ENCODE assay signal across 13 cellular contexts in the genomic region with DNA sequence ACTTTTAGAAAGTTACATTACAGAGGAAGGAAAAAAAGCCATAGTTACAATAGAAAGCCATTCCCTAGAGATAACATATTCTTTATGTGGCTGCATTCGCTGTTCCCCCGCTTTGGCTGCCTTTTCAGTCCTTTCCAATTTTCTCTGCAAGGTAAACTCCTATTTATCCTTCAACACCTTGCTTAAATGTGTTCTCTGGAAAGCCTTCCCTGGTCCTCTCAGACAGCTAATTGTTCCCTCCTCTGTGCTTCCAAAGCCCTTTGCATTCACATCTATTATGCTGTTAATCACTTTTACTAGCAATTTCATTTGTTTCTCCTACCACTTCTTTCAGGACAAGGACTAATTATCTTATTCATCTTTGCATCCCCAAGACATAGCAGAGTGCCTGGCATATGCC. TPM values are rescaled to one million over a fixed set of nuclear protein-coding genes. Genes with fewer than 3 reads are reported as not detected.
DNase-seq lines count a peak whose midpoint lies in the region; ATAC-seq and TF ChIP-seq lines count a peak whose summit lies in the region.
"Had no signal": no experiment of that assay in that cellular context is flagged by ENCODE, and none has a peak within 500 bp of the region (broad histone marks: within the 10 kb centered on the region; RNA-seq: fewer than 3 reads in every experiment).

No MANE protein-coding gene starts in this region.

- intact Hi-C loops in MCF 10A (cut with micrococcal nuclease) (no loop called here), breast epithelium (cut with DNase I; ENCODE audit: low total_unique reads) (no loop called here), colonic mucosa (cut with DNase I) (no loop called here)

- no peak for DNase-seq in MCF 10A (ENCODE audit: unreplicated experiment)
- DNase-seq in breast epithelium (ENCODE audit: low spot score in 2 of 2), result no peak
- DNase-seq in SJCRH30, result no peak
- DNase-seq in foreskin fibroblast, result no peak
- no peak for DNase-seq in smooth muscle cell (lab: John Stamatoyannopoulos, UW; ENCODE audit: unreplicated experiment)
- no peak for DNase-seq in omental fat pad (ENCODE audit: low spot score)
- no peak for DNase-seq in colonic mucosa
- DNase-seq: activated CD4-positive, alpha-beta memory T cell treated with anti-CD3 and anti-CD28 coated beads, Interleukin-2, amount 10 ng/mL, durations not matched to agents 7 days and 5 days; activated gamma-delta T cell; cerebellar nuclear complex; KG1; left cardiac atrium had no signal

- no peak for TF ChIP-seq POLR2A in breast epithelium (IDR thresholded peaks at IDR 0.05)

- H3K4me3 ChIP-seq in breast epithelium (no peak overlapping the region), SJCRH30 (peak overlapping the region; percentile 78), foreskin fibroblast (ENCODE audit: low read depth in 1 of 2, low read length in 2 of 2) (peak overlapping the region; percentile 71 to 81), smooth muscle cell (peak overlapping the region; percentile 81), colonic mucosa (no peak overlapping the region)

- H3K9me3 ChIP-seq in breast epithelium, result no peaks in the 10 kb centered on the region
- H3K9me3 ChIP-seq in SJCRH30 (replicated peaks), result no peaks in the 10 kb centered on the region
- no peaks in the 10 kb centered on the region for H3K9me3 ChIP-seq in smooth muscle cell (replicated peaks; ENCODE audit: low read depth)
- H3K9me3 ChIP-seq in colonic mucosa, result no peaks in the 10 kb centered on the region

- H4K20me1 ChIP-seq in smooth muscle cell (ENCODE audit: low read depth), result no peaks in the 10 kb centered on the region

- H3K36me3 Mint-ChIP-seq in MCF 10A (ENCODE audit: insufficient read depth, unreplicated experiment), result no peaks in the 10 kb centered on the region

- H3K9ac ChIP-seq in smooth muscle cell (ENCODE audit: low read depth) (no peak overlapping the region), colonic mucosa (ENCODE audit: low read depth in 2 of 2, low read length in 2 of 2) (no peak overlapping the region)

- no peak overlapping the region for H2AFZ ChIP-seq in smooth muscle cell (ENCODE audit: low read depth)

- H3K79me2 ChIP-seq in smooth muscle cell (ENCODE audit: low read depth), result peaks cover 12% of the 10 kb centered on the region

- H3K36me3 ChIP-seq in breast epithelium (no peaks in the 10 kb centered on the region), SJCRH30 (peaks cover 8% of the 10 kb centered on the region), smooth muscle cell (ENCODE audit: low read depth) (no peaks in the 10 kb centered on the region), colonic mucosa (no peaks in the 10 kb centered on the region)

- no peak overlapping the region for H3K27ac Mint-ChIP-seq in MCF 10A (ENCODE audit: low read depth, unreplicated experiment)
- H3K27ac Mint-ChIP-seq: activated CD4-positive, alpha-beta memory T cell treated with anti-CD3 and anti-CD28 coated beads, Interleukin-2, amount 10 ng/mL, durations not matched to agents 7 days and 5 days had no signal

- no peaks in the 10 kb centered on the region for H3K9me3 Mint-ChIP-seq in MCF 10A (ENCODE audit: unreplicated experiment)
- H3K9me3 Mint-ChIP-seq: activated CD4-positive, alpha-beta memory T cell treated with anti-CD3 and anti-CD28 coated beads, Interleukin-2, amount 10 ng/mL, durations not matched to agents 7 days and 5 days had no signal

- H3K4me1 Mint-ChIP-seq in MCF 10A (ENCODE audit: insufficient read depth, unreplicated experiment), result peaks cover 13% of the 10 kb centered on the region

- BruUV-seq in MCF 10A (replicated peaks; lab: Mats Ljungman, UMichigan), result TSS peak; percentile 45

- H3K27me3 ChIP-seq in breast epithelium (no peaks in the 10 kb centered on the region), SJCRH30 (no peaks in the 10 kb centered on the region), smooth muscle cell (ENCODE audit: low read depth) (no peaks in the 10 kb centered on the region), colonic mucosa (peaks cover 4% of the 10 kb centered on the region)

- peaks cover 31% of the 10 kb centered on the region for H3F3A ChIP-seq in smooth muscle cell (ENCODE audit: low read depth)

- H3K4me2 ChIP-seq in smooth muscle cell, result peak overlapping the region; percentile 93

- no peak overlapping the region for H3K27ac ChIP-seq in breast epithelium
- no peak overlapping the region for H3K27ac ChIP-seq in SJCRH30
- H3K27ac ChIP-seq in smooth muscle cell (ENCODE audit: low read depth), result no peak overlapping the region
- no peak overlapping the region for H3K27ac ChIP-seq in colonic mucosa

- ATAC-seq in HG03439 (IDR thresholded peaks at IDR 0.05; ENCODE audit: unreplicated experiment), result no peak
- ATAC-seq in omental fat pad (ENCODE audit: low FRiP score), result no peak
- ATAC-seq: left cardiac atrium had no signal

- H3K4me1 ChIP-seq in breast epithelium (no peaks in the 10 kb centered on the region), SJCRH30 (peaks cover 38% of the 10 kb centered on the region), smooth muscle cell (ENCODE audit: low read depth) (peaks cover 28% of the 10 kb centered on the region), colonic mucosa (peaks cover 3% of the 10 kb centered on the region)

- H3K4me3 Mint-ChIP-seq in MCF 10A (ENCODE audit: unreplicated experiment), result no peak overlapping the region

- CTCF ChIA-PET in MCF 10A (lab: Yijun Ruan, JAX), result interaction anchor here (0.6 to 0.9 kb wide), 5 partner anchors 16 to 185 kb away, joined by 3 to 4 read pairs (median 3); a partner anchor contains a TSS

- POLR2A ChIA-PET in MCF 10A (lab: Yijun Ruan, JAX), result interaction anchor here (0.5 to 2.2 kb wide), 9 partner anchors 12 to 299 kb away, joined by 3 to 9 read pairs (median 3); no protein-coding TSS in a partner anchor

- no peaks in the 10 kb centered on the region for H3K27me3 Mint-ChIP-seq in MCF 10A (ENCODE audit: insufficient read depth, unreplicated experiment)

- 54% methylated on average over 2 of the region's 2 CpGs for WGBS in smooth muscle cell (ENCODE audit: low lambda C conversion rate)

- TF ChIP-seq CTCF in MCF 10A (IDR thresholded peaks at IDR 0.05; ENCODE audit: unreplicated experiment) (no peak), breast epithelium (IDR thresholded peaks at IDR 0.05) (no peak), foreskin fibroblast (IDR thresholded peaks at IDR 0.05; ENCODE audit: low read depth, low read length) (no peak), smooth muscle cell (IDR thresholded peaks at IDR 0.05; ENCODE audit: borderline replicate concordance, insufficient read depth, poor library complexity, severe bottlenecking) (no peak), omental fat pad (IDR thresholded peaks at IDR 0.05) (no peak), colonic mucosa (IDR thresholded peaks at IDR 0.05) (no peak)

RNA-seq across cellular contexts. Expression of a gene that starts 1.6 kb away (rescaled TPM):
- 117 and 137 TPM in 2 replicates for total RNA-seq in MCF 10A (2022)
- 100 to 1,000 TPM; 103 to 214 (median 134) TPM for total RNA-seq in breast epithelium
- 87.9 and 95.1 TPM in 2 replicates for total RNA-seq in SJCRH30 (2014; rRNA removed; shearing (Covaris generic))
- total RNA-seq in smooth muscle cell, result 42.4 and 54.9 TPM in 2 replicates
- polyA plus RNA-seq in smooth muscle cell, result 90.9 and 109 TPM in 2 replicates
- 100 to 1,000 TPM; 109 to 214 (median 150) TPM for total RNA-seq in omental fat pad
- 10 to 100 TPM; 60.6 to 74.8 TPM for total RNA-seq in colonic mucosa

RNA-seq across cellular contexts. Expression of a gene that starts 43.1 kb away (rescaled TPM):
- total RNA-seq in MCF 10A (2022), result 5.1 and 8.2 TPM in 2 replicates
- total RNA-seq in breast epithelium, result 1 to 10 TPM; 4.2 to 7.9 (median 7.5) TPM
- 7.2 and 9.4 TPM in 2 replicates for total RNA-seq in SJCRH30 (2014; rRNA removed; shearing (Covaris generic))
- 3.8 and 9.0 TPM in 2 replicates for total RNA-seq in smooth muscle cell
- 0.84 and 2.3 TPM in 2 replicates for polyA plus RNA-seq in smooth muscle cell
- total RNA-seq in omental fat pad, result 1 to 10 TPM; 2.2 to 7.4 (median 3.9) TPM
- 1 to 10 TPM; 5.0 to 5.4 TPM for total RNA-seq in colonic mucosa

Comparison
In these comparisons a context has a peak if more than half of its experiments do, and no peak if none do; other contexts are left out.
1. H3K4me3 ChIP-seq: peak in SJCRH30 (single experiment), foreskin fibroblast (2 of 2) and smooth muscle cell (single experiment); none in breast epithelium (0 of 3) and colonic mucosa (single experiment).